8 cellular contexts compared by ENCODE assay signal in genomic region chr17:75876938-75877751, GRCh38. TPM values are rescaled to one million over a fixed set of nuclear protein-coding genes. Genes with fewer than 3 reads are reported as not detected.
DNase-seq lines count a peak whose midpoint lies in the region; ATAC-seq and TF ChIP-seq lines count a peak whose summit lies in the region.

No MANE protein-coding gene starts in this region.

- H3K23ac ChIP-seq in IMR-90 (ENCODE audit: low read depth, low read length), result peak overlapping the region; percentile 61

- H3K9me1 ChIP-seq in IMR-90 (ENCODE audit: insufficient read depth, low read length), result peaks cover 3% of the 10 kb centered on the region; the same call in 1 of the 2 replicates

- peaks cover 6% of the 10 kb centered on the region; the same call in 1 of the 2 replicates for H3K36me3 ChIP-seq in IMR-90 (ENCODE audit: control insufficient read depth, insufficient read depth, low read length)
- no peaks in the 10 kb centered on the region for H3K36me3 ChIP-seq in mucosa of stomach (ENCODE audit: control insufficient read depth, insufficient read depth, low read length)
- no peaks in the 10 kb centered on the region for H3K36me3 ChIP-seq in thymus (ENCODE audit: control insufficient read depth, insufficient read depth)

- intact Hi-C loops in Calu3 (cut with micrococcal nuclease; ENCODE audit: unreplicated experiment), result loop anchor here (5.0 kb wide), 1 partner anchor 95 kb away; the partner anchor contains the start of gene UNK
- intact Hi-C loops in IMR-90 (cut with micrococcal nuclease), result loop anchor here (10.0 kb wide), 1 partner anchor 92 kb away; the partner anchor contains the start of gene UNK

- peaks cover 18% of the 10 kb centered on the region for H3K4me1 Mint-ChIP-seq in Calu3 (ENCODE audit: low read depth, unreplicated experiment)

- TF ChIP-seq POLR2A in IMR-90 (IDR thresholded peaks at IDR 0.05; ENCODE audit: low read depth, low read length), result peak; percentile 53; the same call in 1 of the 2 replicates

- H3K27ac ChIP-seq in IMR-90 (ENCODE audit: insufficient read depth, low read length) (peak overlapping the region; percentile 75), thymus (ENCODE audit: low read depth) (peak overlapping the region; percentile 73)

- no peaks in the 10 kb centered on the region for H3K9me3 ChIP-seq in IMR-90 (ENCODE audit: control insufficient read depth, insufficient read depth, low read length)
- no peaks in the 10 kb centered on the region for H3K9me3 ChIP-seq in mucosa of stomach (ENCODE audit: control insufficient read depth, low read length)
- H3K9me3 ChIP-seq in thymus (ENCODE audit: control insufficient read depth), result no peaks in the 10 kb centered on the region

- POLR2A ChIA-PET in IMR-90 (lab: Charles Lee; ENCODE audit: unreplicated experiment), result interaction anchor here (1.0 kb wide), 1 partner anchor 97 kb away, joined by 3 read pairs; no protein-coding TSS in a partner anchor

- H3K36me3 Mint-ChIP-seq in Calu3 (ENCODE audit: insufficient read depth, unreplicated experiment), result peaks cover 66% of the 10 kb centered on the region

- peaks cover 0 to 31% of the 10 kb centered on the region in 2 experiments; a peak in 3 of 4 replicates for H3K79me1 ChIP-seq in IMR-90 (ENCODE audit: low read depth in 1 of 2, low read length in 2 of 2)

- peak overlapping the region; percentile 98 for H2AK5ac ChIP-seq in IMR-90 (ENCODE audit: low read depth, low read length)

- peak overlapping the region; percentile 22; the same call in 1 of the 2 replicates for H3K56ac ChIP-seq in IMR-90 (ENCODE audit: extremely low read depth, insufficient read depth, low read length)

- in situ Hi-C loops in IMR-90 (cut with MboI; ENCODE audit: low sequenced_read_pairs), result no loop called here

- TF ChIP-seq CTCF in Calu3 (IDR thresholded peaks at IDR 0.05; ENCODE audit: unreplicated experiment), result no peak
- TF ChIP-seq CTCF in IMR-90 (conservative IDR thresholded peaks at IDR 0.05; ENCODE audit: low read depth, low read length), result peak; percentile 36

- ATAC-seq in IMR-90 (ENCODE audit: low read depth) (peak; percentile 61), GM19035 (IDR thresholded peaks at IDR 0.05; ENCODE audit: unreplicated experiment) (no peak)

- H3K9me3 Mint-ChIP-seq in Calu3 (ENCODE audit: low read depth, unreplicated experiment), result no peaks in the 10 kb centered on the region

- BruUV-seq in Calu3 (replicated peaks; lab: Mats Ljungman, UMichigan), result TSS peak; percentile 40
- no TSS peak for BruUV-seq in IMR-90 (replicated peaks; lab: Mats Ljungman, UMichigan)

- peak overlapping the region; percentile 87 for H3K4me3 Mint-ChIP-seq in Calu3 (ENCODE audit: low read depth, unreplicated experiment)

- no peaks in the 10 kb centered on the region for H3K27me3 Mint-ChIP-seq in Calu3 (ENCODE audit: unreplicated experiment)

- peak; percentile 33; the same call in 1 of the 2 replicates for TF ChIP-seq RAD21 in IMR-90 (IDR thresholded peaks at IDR 0.05; ENCODE audit: low read length)

- H2BK20ac ChIP-seq in IMR-90 (ENCODE audit: low read depth, low read length), result peak overlapping the region; percentile 2; the same call in 1 of the 2 replicates

- peak overlapping the region; percentile 47; the same call in 1 of the 3 replicates for H2BK15ac ChIP-seq in IMR-90 (ENCODE audit: low read depth, low read length)

- H3K4me1 ChIP-seq in IMR-90 (ENCODE audit: control insufficient read depth, insufficient read depth, low read length) (peaks cover 26% of the 10 kb centered on the region), mucosa of stomach (ENCODE audit: control insufficient read depth, insufficient read depth, low read length) (peaks cover 68% of the 10 kb centered on the region), thymus (ENCODE audit: control insufficient read depth, insufficient read depth, low read length) (peaks cover 28% of the 10 kb centered on the region)

- H4K5ac ChIP-seq in IMR-90 (ENCODE audit: low read depth, low read length), result peak overlapping the region; percentile 19; the same call in 1 of the 2 replicates

- peaks cover 3% of the 10 kb centered on the region for H3K27me3 ChIP-seq in IMR-90 (ENCODE audit: control insufficient read depth, insufficient read depth, low read length)
- H3K27me3 ChIP-seq in mucosa of stomach (ENCODE audit: control insufficient read depth, insufficient read depth, low read length), result no peaks in the 10 kb centered on the region
- peaks cover 11% of the 10 kb centered on the region for H3K27me3 ChIP-seq in thymus (ENCODE audit: control insufficient read depth, insufficient read depth)

- peak overlapping the region; percentile 83 for H4K91ac ChIP-seq in IMR-90 (ENCODE audit: insufficient read depth, low read depth, low read length)

- peak overlapping the region; percentile 83 for H3K27ac Mint-ChIP-seq in Calu3 (ENCODE audit: unreplicated experiment)

- H3K9ac ChIP-seq in IMR-90 (ENCODE audit: low read depth, low read length) (peak overlapping the region; percentile 64), mucosa of stomach (ENCODE audit: low read length) (peak overlapping the region; percentile 87)

- DNase-seq in Calu3 (peak; percentile 82), IMR-90 (peak; percentile 97), activated T-cell treated with anti-CD3 and anti-CD28 coated beads for 48 hours (ENCODE audit: low read depth) (peak; percentile 38), fibroblast of gingiva (ENCODE audit: low read depth) (peak; percentile 97), NCI-H774 (lab: John Stamatoyannopoulos, UW) (no peak)

- peak overlapping the region; percentile 58 for H3K18ac ChIP-seq in IMR-90 (ENCODE audit: low read depth, low read length)

- H2BK120ac ChIP-seq in IMR-90 (ENCODE audit: low read depth, low read length), result peak overlapping the region; percentile 61

- H4K20me1 ChIP-seq in IMR-90 (ENCODE audit: insufficient read depth, low read length), result peaks cover 10% of the 10 kb centered on the region; the same call in 1 of the 2 replicates

- peak overlapping the region; percentile 82 for H3K4ac ChIP-seq in IMR-90 (ENCODE audit: low read depth, low read length)

- H2AFZ ChIP-seq in IMR-90 (replicated peaks; ENCODE audit: low read length, poor library complexity), result peak overlapping the region; percentile 96

- dilution Hi-C loops in IMR-90 (cut with HindIII; ENCODE audit: low sequenced_read_pairs, unreplicated experiment), result no loop called here

- CTCF ChIA-PET in Calu3 (lab: Charles Lee) (interaction anchor here (0.6 to 3.1 kb wide), 5 partner anchors 21 to 448 kb away, joined by 3 to 22 read pairs (median 6); partner anchors contain the start of genes MRPL38, UNC13D and WBP2), IMR-90 (lab: Yijun Ruan, JAX) (interaction anchor here (0.6 to 1.1 kb wide), 5 partner anchors 11 to 153 kb away, joined by 3 to 5 read pairs (median 4); a partner anchor contains a TSS)

- peak overlapping the region; percentile 96 for H2AK9ac ChIP-seq in IMR-90 (replicated peaks; ENCODE audit: low read depth, low read length, poor library complexity)

- H3K4me2 ChIP-seq in IMR-90 (ENCODE audit: low read depth, low read length), result peak overlapping the region; percentile 74

- peak overlapping the region; percentile 44 to 83 for H4K8ac ChIP-seq in IMR-90 (ENCODE audit: low read depth in 2 of 2, low read length in 2 of 2)

- 3% methylated on average over 15 of the region's 41 CpGs; no CpG with 5 or more reads in 1 of the 2 experiments for WGBS in IMR-90 (ENCODE audit: extremely low coverage in 2 of 2, insufficient read length in 1 of 2), 2 experiments
- 14% methylated on average over 41 of the region's 41 CpGs for WGBS in thymus

- peak overlapping the region; percentile 58 for H3K14ac ChIP-seq in IMR-90 (replicated peaks; ENCODE audit: low read depth, low read length)

- H2BK5ac ChIP-seq in IMR-90 (ENCODE audit: low read depth, low read length, poor library complexity, severe bottlenecking), result peak overlapping the region; percentile 65

- H3K4me3 ChIP-seq in IMR-90 (ENCODE audit: insufficient read depth, low read depth, low read length) (peak overlapping the region; percentile 46), mucosa of stomach (ENCODE audit: low read length) (peak overlapping the region; percentile 94), thymus (ENCODE audit: low read length) (peak overlapping the region; percentile 58)

TF ChIP-seq in IMR-90, 13 proteins besides CTCF, POLR2A, EP300 and RAD21 (continues in another document):
- TF ChIP-seq CHD1 (IDR thresholded peaks at IDR 0.05; ENCODE audit: low read depth, low read length), result no peak
- TF ChIP-seq MXI1 (IDR thresholded peaks at IDR 0.05; ENCODE audit: borderline replicate concordance, low read depth, low read length), result peak; percentile 44; the same call in 1 of the 2 replicates
- peak; percentile 96 for TF ChIP-seq MAZ (IDR thresholded peaks at IDR 0.05; ENCODE audit: borderline replicate concordance, low read depth, low read length)
- no peak for TF ChIP-seq RFX5 (IDR thresholded peaks at IDR 0.05; ENCODE audit: low read depth, low read length)
- peak; percentile 17; the same call in 1 of the 2 replicates for TF ChIP-seq SMC3 (IDR thresholded peaks at IDR 0.05; ENCODE audit: low read depth, low read length)

RNA-seq across cellular contexts. Expression of gene TRIM47, which starts 1.2 kb away (rescaled TPM):
- total RNA-seq in Calu3 (2022) (51.2 and 54.1 TPM in 2 replicates), IMR-90 (2012; rRNA removed) (1.4 TPM in 2 replicates)
- polyA plus RNA-seq in IMR-90 (2012; rRNA removed) (7.2 and 7.5 TPM in 2 replicates), thymus (22.8 TPM)
- 5.0 and 7.5 TPM in 2 replicates for polyA plus RNA-seq in IMR-90 (2012; cell fraction: cytosol; rRNA removed)
- 9.3 and 15.7 TPM in 2 replicates for polyA plus RNA-seq in IMR-90 (2012; cell fraction: nucleus; rRNA removed; ENCODE audit: low replicate concordance)

RNA-seq across cellular contexts. Expression of gene TRIM65, which starts 19.6 kb away (rescaled TPM):
- total RNA-seq in Calu3 (2022), result 15.4 and 18.9 TPM in 2 replicates
- total RNA-seq in IMR-90 (2012; rRNA removed), result 7.9 and 8.1 TPM in 2 replicates
- 10.6 and 10.8 TPM in 2 replicates for polyA plus RNA-seq in IMR-90 (2012; rRNA removed)
- 5.7 and 8.8 TPM in 2 replicates for polyA plus RNA-seq in IMR-90 (2012; cell fraction: cytosol; rRNA removed)
- 17.0 and 21.9 TPM in 2 replicates for polyA plus RNA-seq in IMR-90 (2012; cell fraction: nucleus; rRNA removed; ENCODE audit: low replicate concordance)
- 20.2 TPM for polyA plus RNA-seq in thymus

RNA-seq across cellular contexts. Expression of gene WBP2, which starts 22.0 kb away (rescaled TPM):
- 126 and 133 TPM in 2 replicates for total RNA-seq in Calu3 (2022)
- total RNA-seq in IMR-90 (2012; rRNA removed), result 7.8 and 9.0 TPM in 2 replicates
- polyA plus RNA-seq in IMR-90 (2012; rRNA removed), result 35.5 and 36.7 TPM in 2 replicates
- polyA plus RNA-seq in IMR-90 (2012; cell fraction: cytosol; rRNA removed), result 28.5 and 41.3 TPM in 2 replicates
- polyA plus RNA-seq in IMR-90 (2012; cell fraction: nucleus; rRNA removed; ENCODE audit: low replicate concordance), result 54.3 and 84.4 TPM in 2 replicates
- 96.9 TPM for polyA plus RNA-seq in thymus

RNA-seq across cellular contexts. Expression of gene MRPL38, which starts 27.5 kb away (rescaled TPM):
- total RNA-seq in Calu3 (2022) (112 and 130 TPM in 2 replicates), IMR-90 (2012; rRNA removed) (13.3 and 15.3 TPM in 2 replicates)
- polyA plus RNA-seq in IMR-90 (2012; rRNA removed) (42.5 and 55.5 TPM in 2 replicates), thymus (78.6 TPM)
- 44.8 and 51.3 TPM in 2 replicates for polyA plus RNA-seq in IMR-90 (2012; cell fraction: cytosol; rRNA removed)
- polyA plus RNA-seq in IMR-90 (2012; cell fraction: nucleus; rRNA removed; ENCODE audit: low replicate concordance), result 108 and 241 TPM in 2 replicates

RNA-seq across cellular contexts. Expression of gene UNC13D, which starts 32.9 kb away (rescaled TPM):
- 103 and 104 TPM in 2 replicates for total RNA-seq in Calu3 (2022)
- total RNA-seq in IMR-90 (2012; rRNA removed), result under 0.01 TPM in 1 of 2 replicates, not detected in the other
- 0.31 and 0.52 TPM in 2 replicates for polyA plus RNA-seq in IMR-90 (2012; rRNA removed)
- polyA plus RNA-seq in IMR-90 (2012; cell fraction: cytosol; rRNA removed), result 0.14 and 1.0 TPM in 2 replicates
- polyA plus RNA-seq in IMR-90 (2012; cell fraction: nucleus; rRNA removed; ENCODE audit: low replicate concordance), result 2.1 and 4.2 TPM in 2 replicates
- 59.1 TPM for polyA plus RNA-seq in thymus

Comparison
In these comparisons a context has a peak if more than half of its experiments do, and no peak if none do; other contexts are left out.
1. RNA of gene TRIM47, which starts 1.2 kb away (total RNA-seq): 51.2 to 54.1 TPM in Calu3; 1.4 TPM in IMR-90; every median in the first group is over 10 times any median in the second.
2. RNA of gene WBP2, which starts 22.0 kb away (total RNA-seq): 126 to 133 TPM in Calu3; 7.8 to 9.0 TPM in IMR-90; every median in the first group is over 10 times any median in the second.
3. Peak in every context shown above with its lines, with median percentiles within 50 percentile points of each other: H3K4me3 ChIP-seq.